Comparison of ENCODE assay signal across 1 cellular context in the genomic region with DNA sequence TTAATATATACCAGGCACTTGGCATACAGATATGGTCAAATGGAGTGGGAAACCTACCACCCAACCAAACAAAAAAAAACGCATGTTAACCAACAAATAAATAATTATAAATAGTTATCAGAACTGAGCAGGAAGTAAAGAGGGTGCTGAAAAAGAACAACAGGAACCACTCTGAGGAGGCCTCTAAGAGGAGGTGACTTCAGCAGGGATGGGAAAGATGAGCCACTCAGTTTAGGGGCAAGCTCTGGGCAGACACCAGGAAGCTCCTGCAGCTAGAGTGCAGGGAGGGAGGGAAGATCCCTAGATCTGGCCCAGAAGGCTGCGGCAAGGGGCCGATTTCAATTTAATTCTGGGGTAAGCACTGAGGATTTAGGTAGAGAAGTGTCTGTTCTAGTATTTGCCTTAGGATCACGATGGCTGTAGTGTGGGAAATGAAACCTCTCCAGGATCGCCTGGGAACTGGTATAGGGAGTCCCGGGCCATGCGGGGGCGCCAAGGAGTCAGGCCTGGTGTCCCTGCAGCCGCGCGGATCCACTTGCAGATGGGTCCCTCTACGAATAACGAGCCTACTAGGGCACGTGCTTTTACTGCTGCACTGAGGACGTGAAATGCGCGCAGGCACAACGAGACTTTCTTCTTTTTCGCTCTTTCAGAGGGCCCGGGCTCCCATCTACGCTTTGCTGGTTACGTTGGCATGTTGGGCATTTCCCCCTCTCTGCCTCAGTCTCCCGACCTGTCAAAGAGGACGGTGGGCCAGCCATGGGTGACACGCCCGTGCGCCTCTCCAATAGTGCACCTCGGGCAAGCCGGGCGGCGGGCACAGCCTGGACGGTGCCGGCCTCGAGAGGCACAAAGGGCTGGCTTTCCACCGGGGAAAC.
TF ChIP-seq lines count a peak whose summit lies in the region.

No MANE protein-coding gene starts in this region.

TF ChIP-seq in GM12878, 131 proteins besides CTCF, POLR2A, EP300 and RAD21 (continued from another document and continues in another):
- TF ChIP-seq, protein P1, sequence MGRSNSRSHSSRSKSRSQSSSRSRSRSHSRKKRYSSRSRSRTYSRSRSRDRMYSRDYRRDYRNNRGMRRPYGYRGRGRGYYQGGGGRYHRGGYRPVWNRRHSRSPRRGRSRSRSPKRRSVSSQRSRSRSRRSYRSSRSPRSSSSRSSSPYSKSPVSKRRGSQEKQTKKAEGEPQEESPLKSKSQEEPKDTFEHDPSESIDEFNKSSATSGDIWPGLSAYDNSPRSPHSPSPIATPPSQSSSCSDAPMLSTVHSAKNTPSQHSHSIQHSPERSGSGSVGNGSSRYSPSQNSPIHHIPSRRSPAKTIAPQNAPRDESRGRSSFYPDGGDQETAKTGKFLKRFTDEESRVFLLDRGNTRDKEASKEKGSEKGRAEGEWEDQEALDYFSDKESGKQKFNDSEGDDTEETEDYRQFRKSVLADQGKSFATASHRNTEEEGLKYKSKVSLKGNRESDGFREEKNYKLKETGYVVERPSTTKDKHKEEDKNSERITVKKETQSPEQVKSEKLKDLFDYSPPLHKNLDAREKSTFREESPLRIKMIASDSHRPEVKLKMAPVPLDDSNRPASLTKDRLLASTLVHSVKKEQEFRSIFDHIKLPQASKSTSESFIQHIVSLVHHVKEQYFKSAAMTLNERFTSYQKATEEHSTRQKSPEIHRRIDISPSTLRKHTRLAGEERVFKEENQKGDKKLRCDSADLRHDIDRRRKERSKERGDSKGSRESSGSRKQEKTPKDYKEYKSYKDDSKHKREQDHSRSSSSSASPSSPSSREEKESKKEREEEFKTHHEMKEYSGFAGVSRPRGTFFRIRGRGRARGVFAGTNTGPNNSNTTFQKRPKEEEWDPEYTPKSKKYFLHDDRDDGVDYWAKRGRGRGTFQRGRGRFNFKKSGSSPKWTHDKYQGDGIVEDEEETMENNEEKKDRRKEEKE (IDR thresholded peaks at IDR 0.05): no peak
- TF ChIP-seq SUPT20H (IDR thresholded peaks at IDR 0.05; ENCODE audit: borderline replicate concordance, control insufficient read depth, low read depth, low read length) (no peak), RAD51 (IDR thresholded peaks at IDR 0.05) (peak; percentile 44; the same call in 1 of the 2 replicates), SREBF2 (IDR thresholded peaks at IDR 0.05; ENCODE audit: low read length) (no peak), MTA2 (IDR thresholded peaks at IDR 0.05; ENCODE audit: low read depth) (no peak; the same call in 1 of the 2 replicates), NBN (IDR thresholded peaks at IDR 0.05) (peak; percentile 71; the same call in 1 of the 2 replicates), MEF2A (IDR thresholded peaks at IDR 0.05; ENCODE audit: insufficient read depth, low read depth, low read length) (no peak), RB1 (IDR thresholded peaks at IDR 0.05; ENCODE audit: borderline replicate concordance) (0 out of 2 replicates have a peak, but pooled peaks have one; percentile 45), ZZZ3 (IDR thresholded peaks at IDR 0.05; ENCODE audit: control insufficient read depth, insufficient read length, low read depth) (no peak), NFYA (IDR thresholded peaks at IDR 0.05; ENCODE audit: borderline replicate concordance, low read depth, low read length) (no peak), FOXK2 (IDR thresholded peaks at IDR 0.05) (no peak), KAT2A (conservative IDR thresholded peaks at IDR 0.05; ENCODE audit: control insufficient read depth, low read depth, low read length) (no peak), SMARCA5 (IDR thresholded peaks at IDR 0.05) (0 out of 2 replicates have a peak, but pooled peaks have one; percentile 61), KLF5 (IDR thresholded peaks at IDR 0.05; ENCODE audit: partially characterized antibody) (no peak), TCF3 (IDR thresholded peaks at IDR 0.05; ENCODE audit: borderline replicate concordance, insufficient read depth, low read depth, low read length) (no peak), NR2F1 (conservative IDR thresholded peaks at IDR 0.05) (no peak), YY1 (IDR thresholded peaks at IDR 0.05; ENCODE audit: low read depth, low read length) (0 out of 2 replicates have a peak, but pooled peaks have one; percentile 38), CHD1 (IDR thresholded peaks at IDR 0.05; ENCODE audit: low read depth, low read length) (no peak), NR2C1 (IDR thresholded peaks at IDR 0.05) (no peak), MXI1 (IDR thresholded peaks at IDR 0.05; ENCODE audit: low read depth, low read length) (peak; percentile 41; the same call in 1 of the 2 replicates), POLR2AphosphoS5 (IDR thresholded peaks at IDR 0.05; ENCODE audit: low read length) (no peak), JUNB (IDR thresholded peaks at IDR 0.05) (no peak), RFX5 (IDR thresholded peaks at IDR 0.05; ENCODE audit: low read depth, low read length) (no peak; the same call in 1 of the 2 replicates), ZSCAN29 (IDR thresholded peaks at IDR 0.05) (no peak), DPF2 (IDR thresholded peaks at IDR 0.05) (peak; percentile 49; the same call in 1 of the 2 replicates), FOXM1 (IDR thresholded peaks at IDR 0.05; ENCODE audit: low read depth, low read length) (no peak), ATF7 (IDR thresholded peaks at IDR 0.05; ENCODE audit: low read depth) (no peak), SMC3 (IDR thresholded peaks at IDR 0.05; ENCODE audit: borderline replicate concordance, low read length) (peak; percentile 54; the same call in 1 of the 2 replicates), EED (IDR thresholded peaks at IDR 0.05; ENCODE audit: low read depth) (peak; percentile 84), ETV6 (conservative IDR thresholded peaks at IDR 0.05 in 1 of 2, IDR thresholded peaks at IDR 0.05 in 1 of 2; ENCODE audit: borderline replicate concordance in 1 of 2, low read depth in 1 of 2) (no peak), RELA (IDR thresholded peaks at IDR 0.05; ENCODE audit: borderline replicate concordance, partially characterized antibody) (no peak), BMI1 (IDR thresholded peaks at IDR 0.05; ENCODE audit: borderline replicate concordance) (no peak), ASH2L (IDR thresholded peaks at IDR 0.05; ENCODE audit: borderline replicate concordance, low read depth) (no peak), ZNF274 (IDR thresholded peaks at IDR 0.05; ENCODE audit: insufficient read depth, insufficient read length) (no peak)
- TF ChIP-seq, protein P2, sequence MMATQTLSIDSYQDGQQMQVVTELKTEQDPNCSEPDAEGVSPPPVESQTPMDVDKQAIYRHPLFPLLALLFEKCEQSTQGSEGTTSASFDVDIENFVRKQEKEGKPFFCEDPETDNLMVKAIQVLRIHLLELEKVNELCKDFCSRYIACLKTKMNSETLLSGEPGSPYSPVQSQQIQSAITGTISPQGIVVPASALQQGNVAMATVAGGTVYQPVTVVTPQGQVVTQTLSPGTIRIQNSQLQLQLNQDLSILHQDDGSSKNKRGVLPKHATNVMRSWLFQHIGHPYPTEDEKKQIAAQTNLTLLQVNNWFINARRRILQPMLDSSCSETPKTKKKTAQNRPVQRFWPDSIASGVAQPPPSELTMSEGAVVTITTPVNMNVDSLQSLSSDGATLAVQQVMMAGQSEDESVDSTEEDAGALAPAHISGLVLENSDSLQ (IDR thresholded peaks at IDR 0.05): 0 out of 2 replicates have a peak, but pooled peaks have one; percentile 29
- TF ChIP-seq, protein P3, sequence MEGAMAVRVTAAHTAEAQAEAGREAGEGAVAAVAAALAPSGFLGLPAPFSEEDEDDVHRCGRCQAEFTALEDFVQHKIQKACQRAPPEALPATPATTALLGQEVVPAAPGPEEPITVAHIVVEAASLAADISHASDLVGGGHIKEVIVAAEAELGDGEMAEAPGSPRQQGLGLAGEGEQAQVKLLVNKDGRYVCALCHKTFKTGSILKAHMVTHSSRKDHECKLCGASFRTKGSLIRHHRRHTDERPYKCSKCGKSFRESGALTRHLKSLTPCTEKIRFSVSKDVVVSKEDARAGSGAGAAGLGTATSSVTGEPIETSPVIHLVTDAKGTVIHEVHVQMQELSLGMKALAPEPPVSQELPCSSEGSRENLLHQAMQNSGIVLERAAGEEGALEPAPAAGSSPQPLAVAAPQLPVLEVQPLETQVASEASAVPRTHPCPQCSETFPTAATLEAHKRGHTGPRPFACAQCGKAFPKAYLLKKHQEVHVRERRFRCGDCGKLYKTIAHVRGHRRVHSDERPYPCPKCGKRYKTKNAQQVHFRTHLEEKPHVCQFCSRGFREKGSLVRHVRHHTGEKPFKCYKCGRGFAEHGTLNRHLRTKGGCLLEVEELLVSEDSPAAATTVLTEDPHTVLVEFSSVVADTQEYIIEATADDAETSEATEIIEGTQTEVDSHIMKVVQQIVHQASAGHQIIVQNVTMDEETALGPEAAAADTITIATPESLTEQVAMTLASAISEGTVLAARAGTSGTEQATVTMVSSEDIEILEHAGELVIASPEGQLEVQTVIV (IDR thresholded peaks at IDR 0.05; ENCODE audit: borderline replicate concordance, partially characterized antibody): no peak
- TF ChIP-seq, protein P4, sequence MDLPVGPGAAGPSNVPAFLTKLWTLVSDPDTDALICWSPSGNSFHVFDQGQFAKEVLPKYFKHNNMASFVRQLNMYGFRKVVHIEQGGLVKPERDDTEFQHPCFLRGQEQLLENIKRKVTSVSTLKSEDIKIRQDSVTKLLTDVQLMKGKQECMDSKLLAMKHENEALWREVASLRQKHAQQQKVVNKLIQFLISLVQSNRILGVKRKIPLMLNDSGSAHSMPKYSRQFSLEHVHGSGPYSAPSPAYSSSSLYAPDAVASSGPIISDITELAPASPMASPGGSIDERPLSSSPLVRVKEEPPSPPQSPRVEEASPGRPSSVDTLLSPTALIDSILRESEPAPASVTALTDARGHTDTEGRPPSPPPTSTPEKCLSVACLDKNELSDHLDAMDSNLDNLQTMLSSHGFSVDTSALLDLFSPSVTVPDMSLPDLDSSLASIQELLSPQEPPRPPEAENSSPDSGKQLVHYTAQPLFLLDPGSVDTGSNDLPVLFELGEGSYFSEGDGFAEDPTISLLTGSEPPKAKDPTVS (IDR thresholded peaks at IDR 0.05; ENCODE audit: low read depth, low read length): no peak
- TF ChIP-seq, protein P5, sequence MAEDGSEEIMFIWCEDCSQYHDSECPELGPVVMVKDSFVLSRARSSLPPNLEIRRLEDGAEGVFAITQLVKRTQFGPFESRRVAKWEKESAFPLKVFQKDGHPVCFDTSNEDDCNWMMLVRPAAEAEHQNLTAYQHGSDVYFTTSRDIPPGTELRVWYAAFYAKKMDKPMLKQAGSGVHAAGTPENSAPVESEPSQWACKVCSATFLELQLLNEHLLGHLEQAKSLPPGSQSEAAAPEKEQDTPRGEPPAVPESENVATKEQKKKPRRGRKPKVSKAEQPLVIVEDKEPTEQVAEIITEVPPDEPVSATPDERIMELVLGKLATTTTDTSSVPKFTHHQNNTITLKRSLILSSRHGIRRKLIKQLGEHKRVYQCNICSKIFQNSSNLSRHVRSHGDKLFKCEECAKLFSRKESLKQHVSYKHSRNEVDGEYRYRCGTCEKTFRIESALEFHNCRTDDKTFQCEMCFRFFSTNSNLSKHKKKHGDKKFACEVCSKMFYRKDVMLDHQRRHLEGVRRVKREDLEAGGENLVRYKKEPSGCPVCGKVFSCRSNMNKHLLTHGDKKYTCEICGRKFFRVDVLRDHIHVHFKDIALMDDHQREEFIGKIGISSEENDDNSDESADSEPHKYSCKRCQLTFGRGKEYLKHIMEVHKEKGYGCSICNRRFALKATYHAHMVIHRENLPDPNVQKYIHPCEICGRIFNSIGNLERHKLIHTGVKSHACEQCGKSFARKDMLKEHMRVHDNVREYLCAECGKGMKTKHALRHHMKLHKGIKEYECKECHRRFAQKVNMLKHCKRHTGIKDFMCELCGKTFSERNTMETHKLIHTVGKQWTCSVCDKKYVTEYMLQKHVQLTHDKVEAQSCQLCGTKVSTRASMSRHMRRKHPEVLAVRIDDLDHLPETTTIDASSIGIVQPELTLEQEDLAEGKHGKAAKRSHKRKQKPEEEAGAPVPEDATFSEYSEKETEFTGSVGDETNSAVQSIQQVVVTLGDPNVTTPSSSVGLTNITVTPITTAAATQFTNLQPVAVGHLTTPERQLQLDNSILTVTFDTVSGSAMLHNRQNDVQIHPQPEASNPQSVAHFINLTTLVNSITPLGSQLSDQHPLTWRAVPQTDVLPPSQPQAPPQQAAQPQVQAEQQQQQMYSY (CRISPR knock-in tag; IDR thresholded peaks at IDR 0.05): no peak
- TF ChIP-seq, protein P6, sequence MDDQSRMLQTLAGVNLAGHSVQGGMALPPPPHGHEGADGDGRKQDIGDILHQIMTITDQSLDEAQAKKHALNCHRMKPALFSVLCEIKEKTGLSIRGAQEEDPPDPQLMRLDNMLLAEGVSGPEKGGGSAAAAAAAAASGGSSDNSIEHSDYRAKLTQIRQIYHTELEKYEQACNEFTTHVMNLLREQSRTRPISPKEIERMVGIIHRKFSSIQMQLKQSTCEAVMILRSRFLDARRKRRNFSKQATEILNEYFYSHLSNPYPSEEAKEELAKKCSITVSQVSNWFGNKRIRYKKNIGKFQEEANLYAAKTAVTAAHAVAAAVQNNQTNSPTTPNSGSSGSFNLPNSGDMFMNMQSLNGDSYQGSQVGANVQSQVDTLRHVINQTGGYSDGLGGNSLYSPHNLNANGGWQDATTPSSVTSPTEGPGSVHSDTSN (IDR thresholded peaks at IDR 0.05; ENCODE audit: insufficient replicate concordance, low read depth, low read length): no peak
- TF ChIP-seq, protein P7, sequence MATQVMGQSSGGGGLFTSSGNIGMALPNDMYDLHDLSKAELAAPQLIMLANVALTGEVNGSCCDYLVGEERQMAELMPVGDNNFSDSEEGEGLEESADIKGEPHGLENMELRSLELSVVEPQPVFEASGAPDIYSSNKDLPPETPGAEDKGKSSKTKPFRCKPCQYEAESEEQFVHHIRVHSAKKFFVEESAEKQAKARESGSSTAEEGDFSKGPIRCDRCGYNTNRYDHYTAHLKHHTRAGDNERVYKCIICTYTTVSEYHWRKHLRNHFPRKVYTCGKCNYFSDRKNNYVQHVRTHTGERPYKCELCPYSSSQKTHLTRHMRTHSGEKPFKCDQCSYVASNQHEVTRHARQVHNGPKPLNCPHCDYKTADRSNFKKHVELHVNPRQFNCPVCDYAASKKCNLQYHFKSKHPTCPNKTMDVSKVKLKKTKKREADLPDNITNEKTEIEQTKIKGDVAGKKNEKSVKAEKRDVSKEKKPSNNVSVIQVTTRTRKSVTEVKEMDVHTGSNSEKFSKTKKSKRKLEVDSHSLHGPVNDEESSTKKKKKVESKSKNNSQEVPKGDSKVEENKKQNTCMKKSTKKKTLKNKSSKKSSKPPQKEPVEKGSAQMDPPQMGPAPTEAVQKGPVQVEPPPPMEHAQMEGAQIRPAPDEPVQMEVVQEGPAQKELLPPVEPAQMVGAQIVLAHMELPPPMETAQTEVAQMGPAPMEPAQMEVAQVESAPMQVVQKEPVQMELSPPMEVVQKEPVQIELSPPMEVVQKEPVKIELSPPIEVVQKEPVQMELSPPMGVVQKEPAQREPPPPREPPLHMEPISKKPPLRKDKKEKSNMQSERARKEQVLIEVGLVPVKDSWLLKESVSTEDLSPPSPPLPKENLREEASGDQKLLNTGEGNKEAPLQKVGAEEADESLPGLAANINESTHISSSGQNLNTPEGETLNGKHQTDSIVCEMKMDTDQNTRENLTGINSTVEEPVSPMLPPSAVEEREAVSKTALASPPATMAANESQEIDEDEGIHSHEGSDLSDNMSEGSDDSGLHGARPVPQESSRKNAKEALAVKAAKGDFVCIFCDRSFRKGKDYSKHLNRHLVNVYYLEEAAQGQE (IDR thresholded peaks at IDR 0.05; ENCODE audit: low read depth, low read length): no peak
